In genomic region chr19:2246014-2246620, GRCh38 we compare ENCODE assay signal across 31 cellular contexts. TPM values are rescaled to one million over a fixed set of nuclear protein-coding genes. Genes with fewer than 3 reads are reported as not detected.
"Had no signal": no experiment of that assay in that cellular context is flagged by ENCODE, and none has a peak within 500 bp of the region (broad histone marks: within the 10 kb centered on the region; RNA-seq: fewer than 3 reads in every experiment).

No MANE protein-coding gene starts in this region.

- H3K4me3 ChIP-seq: cardiac muscle cell, Peyer's patch had no signal

- H3K27ac Mint-ChIP-seq: activated CD4-positive, alpha-beta T cell treated with anti-CD3 and anti-CD28 coated beads, Interleukin-2, amount 10 ng/mL, durations not matched to agents 24 days and 14 days; activated CD8-positive, alpha-beta T cell treated with anti-CD3 and anti-CD28 coated beads for 36 hours; activated naive CD8-positive, alpha-beta T cell treated with anti-CD3 and anti-CD28 coated beads for 36 hours; activated T-cell treated with anti-CD3 and anti-CD28 coated beads, Interleukin-2, amount 50 U/mL, for 72 hours; activated T-helper 17 cell treated with anti-CD3 and anti-CD28 coated beads, Interleukin-2, amount 50 U/mL, for 72 hours had no signal

- ATAC-seq: activated CD8-positive, alpha-beta T cell treated with anti-CD3 and anti-CD28 coated beads for 36 hours; activated T-cell treated with anti-CD3 and anti-CD28 coated beads, Interleukin-2, amount 50 U/mL, for 72 hours; activated T-helper 17 cell treated with anti-CD3 and anti-CD28 coated beads, Interleukin-2, amount 50 U/mL, for 72 hours had no signal

- H3K27me3 Mint-ChIP-seq: activated CD4-positive, alpha-beta T cell treated with anti-CD3 and anti-CD28 coated beads, Interleukin-2, amount 10 ng/mL, durations not matched to agents 24 days and 14 days; activated CD8-positive, alpha-beta T cell treated with anti-CD3 and anti-CD28 coated beads for 36 hours; activated naive CD8-positive, alpha-beta T cell treated with anti-CD3 and anti-CD28 coated beads for 36 hours; activated T-helper 17 cell treated with anti-CD3 and anti-CD28 coated beads, Interleukin-2, amount 50 U/mL, for 72 hours; central memory CD8-positive, alpha-beta T cell had no signal

- H3K27ac ChIP-seq: cardiac muscle cell, Peyer's patch had no signal

- H3K9me3 ChIP-seq: Peyer's patch had no signal

- DNase-seq: activated CD4-positive, alpha-beta T cell treated with anti-CD3 and anti-CD28 coated beads, Interleukin-2, amount 10 ng/mL, durations not matched to agents 24 days and 14 days; activated CD4-positive, alpha-beta T cell treated with anti-CD3 and anti-CD28 coated beads, Interleukin-2, amount 50 U/mL, for 4 hours; activated CD8-positive, alpha-beta T cell treated with anti-CD3 and anti-CD28 coated beads for 36 hours; activated effector memory CD4-positive, alpha-beta T cell treated with anti-CD3 and anti-CD28 coated beads, Interleukin-2, amount 50 U/mL, for 16 hours; activated naive CD4-positive, alpha-beta T cell; activated naive CD4-positive, alpha-beta T cell treated with anti-CD3 and anti-CD28 coated beads, Interleukin-2, amount 50 U/mL, for 16 hours; activated naive CD8-positive, alpha-beta T cell treated with anti-CD3 and anti-CD28 coated beads for 36 hours; activated T-cell treated with anti-CD3 and anti-CD28 coated beads, Interleukin-2, amount 50 U/mL, for 1 hour; activated T-cell treated with anti-CD3 and anti-CD28 coated beads, Interleukin-2, amount 50 U/mL, for 72 hours; amniotic stem cell; aorta; Karpas-422; NCI-H1105; NCI-H1417 treated with DMSO at 0.1 percent for 48 hours; NCI-H187 treated with DMSO at 0.1 percent for 48 hours; NCI-H2081 treated with DMSO at 0.1 percent for 48 hours; NCI-H226; NCI-H446 treated with DMSO at 0.1 percent for 48 hours; NCI-H524; NK-92 treated with Interleukin-12 subunit alpha and Interleukin-12 subunit beta, amount 100 ng/mL, for 24 hours; PC-3; Peyer's patch; Right ventricle myocardium superior; RPMI8226; SW 1271; T-helper 1 cell; T1000 had no signal

- H3K9me3 Mint-ChIP-seq: activated CD4-positive, alpha-beta T cell treated with anti-CD3 and anti-CD28 coated beads, Interleukin-2, amount 10 ng/mL, durations not matched to agents 24 days and 14 days; activated CD8-positive, alpha-beta T cell treated with anti-CD3 and anti-CD28 coated beads for 36 hours; activated naive CD8-positive, alpha-beta T cell treated with anti-CD3 and anti-CD28 coated beads for 36 hours; activated T-cell treated with anti-CD3 and anti-CD28 coated beads, Interleukin-2, amount 50 U/mL, for 72 hours; activated T-helper 17 cell treated with anti-CD3 and anti-CD28 coated beads, Interleukin-2, amount 50 U/mL, for 72 hours; central memory CD8-positive, alpha-beta T cell had no signal

- H3K4me3 Mint-ChIP-seq: activated CD4-positive, alpha-beta T cell treated with anti-CD3 and anti-CD28 coated beads, Interleukin-2, amount 10 ng/mL, durations not matched to agents 24 days and 14 days; activated CD8-positive, alpha-beta T cell treated with anti-CD3 and anti-CD28 coated beads for 36 hours; activated naive CD8-positive, alpha-beta T cell treated with anti-CD3 and anti-CD28 coated beads for 36 hours; activated T-cell treated with anti-CD3 and anti-CD28 coated beads, Interleukin-2, amount 50 U/mL, for 72 hours; activated T-helper 17 cell treated with anti-CD3 and anti-CD28 coated beads, Interleukin-2, amount 50 U/mL, for 72 hours; central memory CD8-positive, alpha-beta T cell had no signal

RNA-seq across cellular contexts. Expression of gene JSRP1, which starts 10.1 kb away (rescaled TPM):
- total RNA-seq: PC-3, Peyer's patch had no signal

RNA-seq across cellular contexts. Expression of gene PEAK3, which starts 35.9 kb away (rescaled TPM):
- total RNA-seq: activated CD8-positive, alpha-beta T cell treated with anti-CD3 and anti-CD28 coated beads for 36 hours; activated naive CD8-positive, alpha-beta T cell treated with anti-CD3 and anti-CD28 coated beads for 36 hours; MCF 10A; PC-3 had no signal
